1 cellular context compared by ENCODE assay signal in the genomic region with DNA sequence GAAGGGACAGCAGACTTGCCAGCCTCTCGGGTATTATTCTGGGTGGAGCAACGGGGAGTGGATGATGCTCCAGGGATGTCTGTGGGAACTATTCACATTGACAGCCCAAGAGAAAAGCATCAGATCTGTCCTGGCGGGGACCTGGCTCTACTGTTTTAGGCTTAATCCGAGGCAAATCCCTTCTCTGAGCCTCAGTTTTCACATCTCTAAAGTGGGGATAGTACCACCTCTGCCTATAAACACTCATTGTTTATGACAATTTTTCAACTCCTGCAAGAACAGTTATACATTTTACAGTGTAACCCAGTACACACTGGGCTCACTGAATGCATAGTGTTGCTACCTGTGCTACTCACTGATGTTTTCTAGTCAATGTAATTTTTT.
TF ChIP-seq lines count a peak whose summit lies in the region.

No MANE protein-coding gene starts in this region.

TF ChIP-seq in HCT116, 20 proteins besides CTCF, POLR2A, EP300 and RAD21 (continued from another document):
- TF ChIP-seq EGR1 (IDR thresholded peaks at IDR 0.05; ENCODE audit: low read depth): no peak
- TF ChIP-seq FOSL1 (IDR thresholded peaks at IDR 0.05; ENCODE audit: low read depth): no peak
